ENCODE assay signal across 1 cellular context in genomic region chr5:136141561-136141960, GRCh38.
A peak's percentile ranks its signal among the peaks of the same experiment; 100 is the strongest.
TF ChIP-seq lines count a peak whose summit lies in the region.

No MANE protein-coding gene starts in this region.

TF ChIP-seq in HEK293, 187 proteins besides CTCF, POLR2A, EP300 and RAD21 (continued from another document):
- TF ChIP-seq REST (tag by site-specific recombination; IDR thresholded peaks at IDR 0.05) (no peak), ZNF777 (tag by site-specific recombination; IDR thresholded peaks at IDR 0.05; ENCODE audit: borderline replicate concordance) (no peak), ZNF664 (tag by site-specific recombination; IDR thresholded peaks at IDR 0.05) (peak; percentile 97)
